18 cellular contexts compared by ENCODE assay signal in genomic region chr3:186194451-186194811, GRCh38.
DNase-seq lines count a peak whose midpoint lies in the region; ATAC-seq and TF ChIP-seq lines count a peak whose summit lies in the region.
"Had no signal": no experiment of that assay in that cellular context is flagged by ENCODE, and none has a peak within 500 bp of the region (broad histone marks: within the 10 kb centered on the region; RNA-seq: fewer than 3 reads in every experiment).

No MANE protein-coding gene starts in this region.

- peaks cover 9 to 19% of the 10 kb centered on the region in 2 donors for H3K4me1 Mint-ChIP-seq in natural killer cell treated with Interleukin-12 subunit alpha and Interleukin-12 subunit beta and Interleukin-15 and Interleukin-18, amount 100 ng/mL, for 72 hours (ENCODE audit: low read depth in 2 of 2)
- H3K4me1 Mint-ChIP-seq in natural killer cell (peaks cover 0 to 6% of the 10 kb centered on the region in 2 donors), glutamatergic neuron (ENCODE audit: low read depth, unreplicated experiment) (peaks cover 2% of the 10 kb centered on the region), neural progenitor cell (peaks cover 4% of the 10 kb centered on the region)

- 60 to 84% (median 72%) methylated on average over 10 of the region's 10 CpGs for WGBS in adrenal gland, 4 donors

- H3F3A ChIP-seq in neural progenitor cell (ENCODE audit: low read depth), result peaks cover 12% of the 10 kb centered on the region

- H3K4me2 ChIP-seq in neural progenitor cell, result peak overlapping the region; percentile 89
- H3K4me2 ChIP-seq: SK-N-SH had no signal

- ATAC-seq in natural killer cell treated with Interleukin-12 subunit alpha and Interleukin-12 subunit beta and Interleukin-15 and Interleukin-18, amount 100 ng/mL, for 72 hours, result no peak
- ATAC-seq in natural killer cell (no peak), GM18520 (IDR thresholded peaks at IDR 0.05; ENCODE audit: unreplicated experiment) (no peak), HG03280 (IDR thresholded peaks at IDR 0.05; ENCODE audit: unreplicated experiment) (no peak)
- ATAC-seq: HepG2, PC-3 had no signal

- no peak overlapping the region for H3K27ac ChIP-seq in neural progenitor cell
- H3K27ac ChIP-seq in adrenal gland, result no peak overlapping the region
- H3K27ac ChIP-seq: transverse colon had no signal

- no peak for DNase-seq in natural killer cell treated with Interleukin-12 subunit alpha and Interleukin-12 subunit beta and Interleukin-15 and Interleukin-18, amount 100 ng/mL, for 72 hours (ENCODE audit: low spot score)
- DNase-seq in natural killer cell (no peak), glutamatergic neuron (no peak), neural progenitor cell (ENCODE audit: low spot score) (peak; percentile 25), adrenal gland (no peak)
- DNase-seq in activated effector memory CD4-positive, alpha-beta T cell treated with Interleukin-2 at 50 U/mL for 16 hours, result no peak
- DNase-seq: GF-D8; HCEC 1CT; NCI-H187 treated with DMSO at 0.1 percent for 48 hours; PC-3; stimulated activated CD4-positive, alpha-beta T cell treated with anti-CD3 and anti-CD28 coated beads, Interleukin-2, amount 100 ng/mL, for 48 hours; stimulated activated CD8-positive, alpha-beta memory T cell treated with anti-CD3 and anti-CD28 coated beads, Interleukin-4, amount 100 ng/mL, for 48 hours; transverse colon had no signal

- peaks cover 20 to 38% of the 10 kb centered on the region in 2 donors for H3K27me3 Mint-ChIP-seq in natural killer cell treated with Interleukin-12 subunit alpha and Interleukin-12 subunit beta and Interleukin-15 and Interleukin-18, amount 100 ng/mL, for 72 hours
- H3K27me3 Mint-ChIP-seq in natural killer cell (ENCODE audit: low read depth in 2 of 2) (peaks cover 45 to 56% of the 10 kb centered on the region in 2 donors), glutamatergic neuron (ENCODE audit: unreplicated experiment) (peaks cover 2% of the 10 kb centered on the region), neural progenitor cell (ENCODE audit: insufficient read depth, low read depth) (peaks cover 27% of the 10 kb centered on the region)

- H3K9ac ChIP-seq in neural progenitor cell, result no peak overlapping the region
- H3K9ac ChIP-seq: SK-N-SH had no signal

- peak overlapping the region; percentile 41 for H3K4me3 Mint-ChIP-seq in natural killer cell treated with Interleukin-12 subunit alpha and Interleukin-12 subunit beta and Interleukin-15 and Interleukin-18, amount 100 ng/mL, for 72 hours
- no peak overlapping the region for H3K4me3 Mint-ChIP-seq in natural killer cell
- H3K4me3 Mint-ChIP-seq in glutamatergic neuron (ENCODE audit: unreplicated experiment), result peak overlapping the region; percentile 81
- H3K4me3 Mint-ChIP-seq in neural progenitor cell, result peak overlapping the region; percentile 80
- H3K4me3 Mint-ChIP-seq: activated T-helper 1 cell treated with anti-CD3 and anti-CD28 coated beads, Interleukin-12 subunit alpha, Interleukin-12 subunit beta, Interleukin-2, Interleukin-4 antibody, amounts not matched to agents 30 ng/mL and 10 ng/mL and 1 ng/mL, durations not matched to agents 14 hours and 24 hours and 36 hours had no signal

- H3K9me3 Mint-ChIP-seq in natural killer cell treated with Interleukin-12 subunit alpha and Interleukin-12 subunit beta and Interleukin-15 and Interleukin-18, amount 100 ng/mL, for 72 hours, result no peaks in the 10 kb centered on the region
- no peaks in the 10 kb centered on the region for H3K9me3 Mint-ChIP-seq in natural killer cell
- H3K9me3 Mint-ChIP-seq in glutamatergic neuron (ENCODE audit: unreplicated experiment), result peaks cover 4% of the 10 kb centered on the region
- H3K9me3 Mint-ChIP-seq in neural progenitor cell, result no peaks in the 10 kb centered on the region
- H3K9me3 Mint-ChIP-seq: activated T-helper 1 cell treated with anti-CD3 and anti-CD28 coated beads, Interleukin-12 subunit alpha, Interleukin-12 subunit beta, Interleukin-2, Interleukin-4 antibody, amounts not matched to agents 30 ng/mL and 10 ng/mL and 1 ng/mL, durations not matched to agents 14 hours and 24 hours and 36 hours had no signal

- H4K20me1 ChIP-seq in neural progenitor cell (ENCODE audit: low read depth), result no peaks in the 10 kb centered on the region

- H3K9me3 ChIP-seq in neural progenitor cell (ENCODE audit: low read depth) (no peaks in the 10 kb centered on the region), adrenal gland (replicated peaks in 1 of 3) (no peaks in the 10 kb centered on the region)
- H3K9me3 ChIP-seq: SK-N-SH, transverse colon had no signal

- peaks cover 9% of the 10 kb centered on the region for H3K4me1 ChIP-seq in neural progenitor cell
- H3K4me1 ChIP-seq in adrenal gland (replicated peaks in 1 of 2), result no peaks in the 10 kb centered on the region

- H3K27ac Mint-ChIP-seq in natural killer cell treated with Interleukin-12 subunit alpha and Interleukin-12 subunit beta and Interleukin-15 and Interleukin-18, amount 100 ng/mL, for 72 hours, result no peak overlapping the region
- H3K27ac Mint-ChIP-seq in natural killer cell (no peak overlapping the region), glutamatergic neuron (ENCODE audit: unreplicated experiment) (no peak overlapping the region), neural progenitor cell (no peak overlapping the region)
- H3K27ac Mint-ChIP-seq: activated T-helper 1 cell treated with anti-CD3 and anti-CD28 coated beads, Interleukin-12 subunit alpha, Interleukin-12 subunit beta, Interleukin-2, Interleukin-4 antibody, amounts not matched to agents 30 ng/mL and 10 ng/mL and 1 ng/mL, durations not matched to agents 14 hours and 24 hours and 36 hours had no signal

- H3K79me2 ChIP-seq in neural progenitor cell (ENCODE audit: low read depth), result no peaks in the 10 kb centered on the region

- TF ChIP-seq POLR2A in adrenal gland (IDR thresholded peaks at IDR 0.05), result no peak

- intact Hi-C loops in natural killer cell (cut with micrococcal nuclease), result no loop called here
- intact Hi-C loops in adrenal gland (cut with DNase I), result no loop called here

- H2AFZ ChIP-seq in neural progenitor cell (replicated peaks), result peak overlapping the region; percentile 67

- no peaks in the 10 kb centered on the region for H3K36me3 Mint-ChIP-seq in natural killer cell treated with Interleukin-12 subunit alpha and Interleukin-12 subunit beta and Interleukin-15 and Interleukin-18, amount 100 ng/mL, for 72 hours
- H3K36me3 Mint-ChIP-seq in natural killer cell, result no peaks in the 10 kb centered on the region
- no peaks in the 10 kb centered on the region for H3K36me3 Mint-ChIP-seq in glutamatergic neuron (ENCODE audit: unreplicated experiment)
- no peaks in the 10 kb centered on the region for H3K36me3 Mint-ChIP-seq in neural progenitor cell

- H3K36me3 ChIP-seq in neural progenitor cell (no peaks in the 10 kb centered on the region), adrenal gland (replicated peaks in 1 of 2) (no peaks in the 10 kb centered on the region)
- H3K36me3 ChIP-seq: transverse colon had no signal

- TF ChIP-seq CTCF in natural killer cell (IDR thresholded peaks at IDR 0.05) (no peak), glutamatergic neuron (IDR thresholded peaks at IDR 0.05; ENCODE audit: partially characterized antibody, unreplicated experiment) (no peak), neural progenitor cell (IDR thresholded peaks at IDR 0.05) (no peak), adrenal gland (IDR thresholded peaks at IDR 0.05) (no peak)

- H3K27me3 ChIP-seq in neural progenitor cell, result peaks cover 100% of the 10 kb centered on the region
- H3K27me3 ChIP-seq in adrenal gland, result no peaks in the 10 kb centered on the region

- peak overlapping the region; percentile 55 for H3K4me3 ChIP-seq in neural progenitor cell
- H3K4me3 ChIP-seq in adrenal gland, result no peak overlapping the region
